ENCODE assay signal across 23 cellular contexts in the genomic region with DNA sequence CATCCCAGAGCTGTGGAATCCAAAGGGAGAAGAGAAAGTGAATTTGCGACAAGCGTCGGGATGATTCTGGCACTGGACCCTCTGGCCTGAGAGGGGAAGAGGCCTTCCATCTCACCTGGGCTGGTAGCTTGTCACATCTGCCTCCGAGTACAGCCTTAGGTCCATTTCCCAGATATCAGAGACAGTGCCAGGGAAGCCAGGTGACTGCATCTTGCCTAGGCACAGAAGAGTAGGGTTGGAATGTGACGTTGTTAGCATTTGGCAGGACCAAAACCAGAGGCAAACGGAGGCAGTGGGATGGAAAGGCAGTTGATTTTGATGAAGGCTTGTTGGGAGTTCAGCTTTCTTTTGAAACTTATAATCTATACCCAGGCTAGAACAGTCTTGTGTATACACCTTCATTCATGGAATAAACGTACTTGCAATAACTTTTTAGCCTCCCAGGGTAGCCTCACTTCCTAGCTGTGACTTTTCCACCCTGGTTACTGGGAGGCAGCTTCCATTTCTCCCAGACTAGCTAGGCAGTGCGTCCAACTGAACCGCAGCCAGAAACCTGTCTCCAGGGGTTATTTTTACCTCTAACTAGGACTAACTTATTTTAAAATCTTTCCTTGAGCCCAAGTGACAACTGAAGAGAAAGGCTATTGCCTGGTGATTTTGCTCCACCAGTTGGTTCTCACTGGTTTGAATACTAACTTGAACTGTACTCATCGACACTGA. TPM values are rescaled to one million over a fixed set of nuclear protein-coding genes. Genes with fewer than 3 reads are reported as not detected.
A peak's percentile ranks its signal among the peaks of the same experiment; 100 is the strongest.
DNase-seq lines count a peak whose midpoint lies in the region; ATAC-seq, FAIRE-seq and TF ChIP-seq lines count a peak whose summit lies in the region.
"Had no signal": no experiment of that assay in that cellular context is flagged by ENCODE, and none has a peak within 500 bp of the region (broad histone marks: within the 10 kb centered on the region; RNA-seq: fewer than 3 reads in every experiment).

No MANE protein-coding gene starts in this region.

- TF ChIP-seq POLR2A in body of pancreas (IDR thresholded peaks at IDR 0.05) = no peak
- no peak for TF ChIP-seq POLR2A in GM12892 (IDR thresholded peaks at IDR 0.05; ENCODE audit: low read depth, low read length)

- peaks cover 5% of the 10 kb centered on the region for H3K4me1 ChIP-seq in ACC112 (ENCODE audit: control insufficient read depth, insufficient read depth, low read length, unreplicated experiment)
- H3K4me1 ChIP-seq in ascending aorta = peaks cover 10 to 35% of the 10 kb centered on the region in 2 donors
- H3K4me1 ChIP-seq in hepatocyte (ENCODE audit: insufficient read depth) = no peaks in the 10 kb centered on the region
- H3K4me1 ChIP-seq in body of pancreas = peaks cover 33% of the 10 kb centered on the region
- H3K4me1 ChIP-seq: colonic mucosa had no signal

- peak; percentile 20 for ATAC-seq in sciatic nerve
- ATAC-seq in body of pancreas = no peak
- ATAC-seq: activated T-cell treated with anti-CD3 and anti-CD28 coated beads, Interleukin-2, amount 50 U/mL, for 4 hours; stimulated activated naive CD8-positive, alpha-beta T cell treated with anti-CD3 and anti-CD28 coated beads, Interleukin-15, Interleukin-2, amounts not matched to agents 100 U/mL and 50 U/mL, for 24 hours had no signal

- 72% methylated on average over 10 of the region's 10 CpGs for WGBS in hepatocyte (ENCODE audit: low lambda C conversion rate, missing lambda C conversion rate)
- 55 to 70% methylated on average over 10 of the region's 10 CpGs for WGBS in body of pancreas, 2 donors

- H3K9me3 ChIP-seq in ascending aorta (no peaks in the 10 kb centered on the region), hepatocyte (ENCODE audit: low read depth) (no peaks in the 10 kb centered on the region), body of pancreas (no peaks in the 10 kb centered on the region)
- H3K9me3 ChIP-seq: colonic mucosa, sigmoid colon had no signal

- H3K36me3 ChIP-seq in ACC112 (ENCODE audit: insufficient read depth, low read length) (no peaks in the 10 kb centered on the region), ascending aorta (no peaks in the 10 kb centered on the region), hepatocyte (replicated peaks; ENCODE audit: insufficient read depth, low read depth) (no peaks in the 10 kb centered on the region), body of pancreas (replicated peaks in 1 of 2; ENCODE audit: insufficient read depth in 1 of 2, low read depth in 2 of 2) (no peaks in the 10 kb centered on the region)
- H3K36me3 ChIP-seq: colonic mucosa, sigmoid colon had no signal

- H2AFZ ChIP-seq in ACC112 (ENCODE audit: low read length, unreplicated experiment) (peak overlapping the region; percentile 64), hepatocyte (no peak overlapping the region)

- no peak for TF ChIP-seq CTCF in ascending aorta (IDR thresholded peaks at IDR 0.05)
- TF ChIP-seq CTCF in hepatocyte (IDR thresholded peaks at IDR 0.05; ENCODE audit: poor library complexity) = no peak
- TF ChIP-seq CTCF in body of pancreas (IDR thresholded peaks at IDR 0.05) = no peak

- no peak for DNase-seq in ascending aorta (ENCODE audit: low spot score in 2 of 2)
- DNase-seq in hepatocyte (ENCODE audit: low spot score) = no peak
- no peak for DNase-seq in sciatic nerve (ENCODE audit: low spot score)
- DNase-seq in body of pancreas = no peak
- no peak for DNase-seq in COLO668 (lab: John Stamatoyannopoulos, UW; ENCODE audit: unreplicated experiment)
- DNase-seq in NCI-H187 treated with DMSO at 0.1 percent for 48 hours (lab: John Stamatoyannopoulos, UW) = no peak
- no peak for DNase-seq in GM12892 (ENCODE audit: insufficient read length)
- DNase-seq: activated naive CD4-positive, alpha-beta T cell treated with anti-CD3 and anti-CD28 coated beads, Interleukin-2, amount 50 U/mL, for 16 hours; activated T-cell treated with anti-CD3 and anti-CD28 coated beads, Interleukin-2, amount 50 U/mL, for 4 hours; colonic mucosa; DMS 273 treated with DMSO at 0.1 percent for 48 hours; left cardiac atrium; NCI-H1694 treated with DMSO at 0.1 percent for 48 hours; NCI-H345; sigmoid colon; stimulated activated CD4-positive, alpha-beta T cell treated with anti-CD3 and anti-CD28 coated beads, Interleukin-2, amount 100 ng/mL, for 24 hours; stimulated activated naive CD8-positive, alpha-beta T cell treated with anti-CD3 and anti-CD28 coated beads, Interleukin-15, Interleukin-2, amounts not matched to agents 100 U/mL and 50 U/mL, for 24 hours had no signal

- intact Hi-C loops in ascending aorta (cut with DNase I) = no loop called here
- intact Hi-C loops in sciatic nerve (cut with DNase I) = no loop called here
- intact Hi-C loops in body of pancreas (cut with DNase I) = no loop called here

- H3K79me2 ChIP-seq in ACC112 (ENCODE audit: control insufficient read depth, insufficient read depth, low read length, unreplicated experiment) (no peaks in the 10 kb centered on the region), hepatocyte (no peaks in the 10 kb centered on the region)

- H3K4me3 ChIP-seq in ACC112 (ENCODE audit: low read depth, low read length) (peak overlapping the region; percentile 62), ascending aorta (peak overlapping the region in 1 of 2 donors; percentile 32), hepatocyte (no peak overlapping the region), body of pancreas (no peak overlapping the region)
- H3K4me3 ChIP-seq: colonic mucosa, SK-N-MC had no signal

- H3K4me2 ChIP-seq in hepatocyte = peak overlapping the region; percentile 84

- no peak for FAIRE-seq in GM12892 (lab: Jason Lieb, UNC)
- FAIRE-seq: A204.1, G401.6 had no signal

- no peak overlapping the region for H3K27ac ChIP-seq in ACC112 (ENCODE audit: low read depth, low read length)
- H3K27ac ChIP-seq in ascending aorta = peak overlapping the region; percentile 62 to 64
- H3K27ac ChIP-seq in hepatocyte = no peak overlapping the region
- H3K27ac ChIP-seq in body of pancreas = peak overlapping the region in 1 of 4 donors; percentile 21
- H3K27ac ChIP-seq: C4-2B, SK-N-MC had no signal

- H4K20me1 ChIP-seq in hepatocyte (ENCODE audit: insufficient read depth, poor library complexity, severe bottlenecking) = no peaks in the 10 kb centered on the region

- no peaks in the 10 kb centered on the region for H3K9me2 ChIP-seq in hepatocyte (replicated peaks; ENCODE audit: insufficient read depth)

- H3K27me3 ChIP-seq in ACC112 (ENCODE audit: insufficient read depth, low read length) (no peaks in the 10 kb centered on the region), ascending aorta (no peaks in the 10 kb centered on the region), hepatocyte (peaks cover 50% of the 10 kb centered on the region), body of pancreas (no peaks in the 10 kb centered on the region)

RNA-seq across cellular contexts. Expression of a gene that starts 5.9 kb away (rescaled TPM):
- total RNA-seq in ascending aorta = 893 TPM
- total RNA-seq in hepatocyte = 5.1 and 7.5 TPM in 2 replicates
- 18.1 and 20.3 TPM in 2 replicates for polyA plus RNA-seq in hepatocyte
- total RNA-seq in sciatic nerve = 178 TPM
- total RNA-seq in body of pancreas = 100 to 1,000 TPM; 139 to 290 TPM
- not detected for polyA plus RNA-seq in GM12892 (2012; ENCODE audit: missing spikeins)
- total RNA-seq: T-helper 2 cell treated with Interferon-gamma antibody and Interleukin-4, amounts not matched to agents 100 ng/mL and 5 ng/mL, for 36 hours had no signal

Comparison
In these comparisons a context has a peak if more than half of its experiments do, and no peak if none do; other contexts are left out.
1. H3K27ac ChIP-seq: peak in ascending aorta (2 of 2); none in ACC112 (single experiment) and hepatocyte (single experiment).
2. RNA of a gene that starts 5.9 kb away (total RNA-seq): 893 TPM in ascending aorta (single experiment), 139 to 290 TPM in body of pancreas and 178 TPM in sciatic nerve (single experiment); 5.1 to 7.5 TPM in hepatocyte; every median in the first group is over 10 times any median in the second.